Comparison of ENCODE assay signal across 15 cellular contexts in genomic region chr4:4758708-4759107, GRCh38.
DNase-seq lines count a peak whose midpoint lies in the region; ATAC-seq, FAIRE-seq and TF ChIP-seq lines count a peak whose summit lies in the region.
"Had no signal": no experiment of that assay in that cellular context is flagged by ENCODE, and none has a peak within 500 bp of the region (broad histone marks: within the 10 kb centered on the region; RNA-seq: fewer than 3 reads in every experiment).

No MANE protein-coding gene starts in this region.

- H3K4me3 Mint-ChIP-seq in chondrocyte (ENCODE audit: unreplicated experiment), result no peak overlapping the region
- H3K4me3 Mint-ChIP-seq: activated naive CD4-positive, alpha-beta T cell treated with anti-CD3 and anti-CD28 coated beads, Interleukin-2, amount 50 U/mL, for 24 hours; GM23338; mesothelial cell of epicardium had no signal

- TF ChIP-seq CTCF in GM20000 (IDR thresholded peaks at IDR 0.05; ENCODE audit: extremely low read depth, missing control alignments) (no peak), chondrocyte (IDR thresholded peaks at IDR 0.05) (no peak)

- peak; percentile 17 for DNase-seq in GM18507 (ENCODE audit: extremely low spot score, insufficient read length, low read depth)
- DNase-seq in GM20000 (ENCODE audit: low spot score), result peak; percentile 48
- DNase-seq in chondrocyte (ENCODE audit: low spot score), result peak; percentile 20
- no peak for DNase-seq in HK-2 (ENCODE audit: unreplicated experiment)
- DNase-seq in AG08395 (ENCODE audit: low spot score), result no peak
- DNase-seq: activated CD4-positive, alpha-beta T cell treated with anti-CD3 and anti-CD28 coated beads for 1 hour; activated CD8-positive, alpha-beta memory T cell treated with anti-CD3 and anti-CD28 coated beads, Interleukin-2, amount 50 U/mL, for 48 hours; NCI-H2227 treated with DMSO at 0.1 percent for 48 hours; SHP77 had no signal

- H3K4me1 Mint-ChIP-seq in chondrocyte (ENCODE audit: low read depth), result peaks cover 6% of the 10 kb centered on the region

- ATAC-seq in HG02938 (IDR thresholded peaks at IDR 0.05; ENCODE audit: unreplicated experiment), result peak; percentile 31
- ATAC-seq in HG03135 (IDR thresholded peaks at IDR 0.05; ENCODE audit: unreplicated experiment), result no peak
- ATAC-seq in HG03378 (IDR thresholded peaks at IDR 0.05; ENCODE audit: unreplicated experiment), result no peak
- ATAC-seq: GM23338 had no signal

- H3K9me3 Mint-ChIP-seq in chondrocyte (ENCODE audit: low read depth), result no peaks in the 10 kb centered on the region
- H3K9me3 Mint-ChIP-seq: activated naive CD4-positive, alpha-beta T cell treated with anti-CD3 and anti-CD28 coated beads, Interleukin-2, amount 50 U/mL, for 24 hours; GM23338; mesothelial cell of epicardium had no signal

- peaks cover 16% of the 10 kb centered on the region for H3K27me3 Mint-ChIP-seq in chondrocyte (ENCODE audit: low read depth)

- H3K27ac Mint-ChIP-seq in chondrocyte (ENCODE audit: unreplicated experiment), result no peak overlapping the region
- H3K27ac Mint-ChIP-seq: activated naive CD4-positive, alpha-beta T cell treated with anti-CD3 and anti-CD28 coated beads, Interleukin-2, amount 50 U/mL, for 24 hours; GM23338; mesothelial cell of epicardium had no signal

- no peaks in the 10 kb centered on the region for H3K36me3 Mint-ChIP-seq in chondrocyte (ENCODE audit: low read depth)
- H3K36me3 Mint-ChIP-seq: activated naive CD4-positive, alpha-beta T cell treated with anti-CD3 and anti-CD28 coated beads, Interleukin-2, amount 50 U/mL, for 24 hours; mesothelial cell of epicardium had no signal

- FAIRE-seq in GM18507 (lab: Jason Lieb, UNC), result peak; percentile 76

Comparison
In these comparisons a context has a peak if more than half of its experiments do, and no peak if none do; other contexts are left out.
1. DNase-seq: peak in GM18507 (single experiment), GM20000 (single experiment) and chondrocyte (single experiment); none in HK-2 (single experiment) and AG08395 (single experiment).